ENCODE assay signal across 8 cellular contexts in genomic region chr17:27793168-27793905, GRCh38. TPM values are rescaled to one million over a fixed set of nuclear protein-coding genes. Genes with fewer than 3 reads are reported as not detected.
DNase-seq lines count a peak whose midpoint lies in the region; ATAC-seq and TF ChIP-seq lines count a peak whose summit lies in the region.

No MANE protein-coding gene starts in this region.

- H3K4me3 ChIP-seq in HUES64 (ENCODE audit: low read length) = peak overlapping the region; percentile 53

- POLR2A ChIA-PET in GM10248 (lab: Yijun Ruan, JAX) = no interaction called here

- TF ChIP-seq CTCF in GM10248 (IDR thresholded peaks at IDR 0.05; ENCODE audit: control extremely low read depth, extremely low read depth, low read depth, missing control alignments) = no peak

- CTCF ChIA-PET in GM10248 (lab: Yijun Ruan, JAX) = interaction anchor here (1.5 to 20.5 kb wide), 3 partner anchors 12 to 87 kb away, joined by 4 to 560 read pairs (median 11); no protein-coding TSS in a partner anchor

- no peaks in the 10 kb centered on the region for H3K36me3 ChIP-seq in HUES64 (ENCODE audit: insufficient read depth, low read length)

- H3K9ac ChIP-seq in HUES64 (ENCODE audit: low read depth, low read length) = peak overlapping the region; percentile 55

- 2% methylated on average over 57 of the region's 58 CpGs for WGBS in HUES64

- peaks cover 35% of the 10 kb centered on the region for H3K27me3 ChIP-seq in HUES64 (ENCODE audit: insufficient read depth, low read length)

- H3K4me1 ChIP-seq in HUES64 (ENCODE audit: insufficient read depth, low read length) = no peaks in the 10 kb centered on the region

- no peak for ATAC-seq in GM18858 (IDR thresholded peaks at IDR 0.05; ENCODE audit: unreplicated experiment)
- ATAC-seq in GM18502 (IDR thresholded peaks at IDR 0.05; ENCODE audit: poor library complexity, unreplicated experiment) = no peak

- no peaks in the 10 kb centered on the region for H3K9me3 ChIP-seq in HUES64 (ENCODE audit: insufficient read depth, low read depth, low read length)

- no peak overlapping the region for H3K27ac ChIP-seq in HUES64 (ENCODE audit: low read depth, low read length)

- DNase-seq in AG08395 (ENCODE audit: low spot score) (peak; percentile 14), dermis blood vessel endothelial cell (peak; percentile 20), midbrain (lab: John Stamatoyannopoulos, UW) (peak; percentile 27), GM10248 (ENCODE audit: extremely low spot score) (no peak), NCI-H2196 treated with DMSO at 0.1 percent for 48 hours (lab: John Stamatoyannopoulos, UW; ENCODE audit: unreplicated experiment) (no peak)

RNA-seq across cellular contexts. Expression of gene NOS2, which starts 7.0 kb away (rescaled TPM):
- 1.00 TPM for polyA plus RNA-seq in HUES64 (2013, experiment 1 of 2)
- 1.2 TPM for polyA plus RNA-seq in HUES64 (2013, experiment 2 of 2)
- total RNA-seq in dermis blood vessel endothelial cell = 0.34 and 0.60 TPM in 2 replicates

Comparison
In these comparisons a context has a peak if more than half of its experiments do, and no peak if none do; other contexts are left out.
1. DNase-seq: peak in AG08395 (single experiment), dermis blood vessel endothelial cell (single experiment) and midbrain (single experiment); none in GM10248 (single experiment) and NCI-H2196 treated with DMSO at 0.1 percent for 48 hours (single experiment).